1 cellular context compared by ENCODE assay signal in the genomic region with DNA sequence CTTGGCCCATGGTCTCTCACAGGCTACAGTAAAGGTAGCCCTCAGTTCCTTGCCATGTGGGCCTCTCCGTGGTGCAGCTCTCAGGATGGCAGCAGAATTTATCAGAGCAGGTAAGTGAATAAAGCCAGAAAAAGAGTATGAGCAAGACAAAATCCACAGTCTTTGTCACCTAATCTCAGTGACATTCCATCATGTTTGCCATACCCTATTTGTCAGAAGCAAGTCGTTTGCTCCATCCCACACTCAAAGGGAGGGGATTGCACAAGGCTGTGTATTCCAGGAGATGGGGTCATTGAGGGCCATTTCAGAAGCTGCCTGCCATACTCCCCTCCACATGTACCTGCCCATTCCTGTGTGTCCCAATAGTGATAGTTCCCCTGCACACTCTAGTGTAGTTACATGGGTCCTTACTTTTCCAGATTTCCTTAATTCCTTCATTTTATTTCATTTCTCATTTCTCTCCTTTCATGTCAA.
TF ChIP-seq lines count a peak whose summit lies in the region.

No MANE protein-coding gene starts in this region.

TF ChIP-seq in HepG2, 621 proteins besides CTCF, POLR2A, EP300 and RAD21 (continued from another document and continues in another):
- TF ChIP-seq, protein P1, sequence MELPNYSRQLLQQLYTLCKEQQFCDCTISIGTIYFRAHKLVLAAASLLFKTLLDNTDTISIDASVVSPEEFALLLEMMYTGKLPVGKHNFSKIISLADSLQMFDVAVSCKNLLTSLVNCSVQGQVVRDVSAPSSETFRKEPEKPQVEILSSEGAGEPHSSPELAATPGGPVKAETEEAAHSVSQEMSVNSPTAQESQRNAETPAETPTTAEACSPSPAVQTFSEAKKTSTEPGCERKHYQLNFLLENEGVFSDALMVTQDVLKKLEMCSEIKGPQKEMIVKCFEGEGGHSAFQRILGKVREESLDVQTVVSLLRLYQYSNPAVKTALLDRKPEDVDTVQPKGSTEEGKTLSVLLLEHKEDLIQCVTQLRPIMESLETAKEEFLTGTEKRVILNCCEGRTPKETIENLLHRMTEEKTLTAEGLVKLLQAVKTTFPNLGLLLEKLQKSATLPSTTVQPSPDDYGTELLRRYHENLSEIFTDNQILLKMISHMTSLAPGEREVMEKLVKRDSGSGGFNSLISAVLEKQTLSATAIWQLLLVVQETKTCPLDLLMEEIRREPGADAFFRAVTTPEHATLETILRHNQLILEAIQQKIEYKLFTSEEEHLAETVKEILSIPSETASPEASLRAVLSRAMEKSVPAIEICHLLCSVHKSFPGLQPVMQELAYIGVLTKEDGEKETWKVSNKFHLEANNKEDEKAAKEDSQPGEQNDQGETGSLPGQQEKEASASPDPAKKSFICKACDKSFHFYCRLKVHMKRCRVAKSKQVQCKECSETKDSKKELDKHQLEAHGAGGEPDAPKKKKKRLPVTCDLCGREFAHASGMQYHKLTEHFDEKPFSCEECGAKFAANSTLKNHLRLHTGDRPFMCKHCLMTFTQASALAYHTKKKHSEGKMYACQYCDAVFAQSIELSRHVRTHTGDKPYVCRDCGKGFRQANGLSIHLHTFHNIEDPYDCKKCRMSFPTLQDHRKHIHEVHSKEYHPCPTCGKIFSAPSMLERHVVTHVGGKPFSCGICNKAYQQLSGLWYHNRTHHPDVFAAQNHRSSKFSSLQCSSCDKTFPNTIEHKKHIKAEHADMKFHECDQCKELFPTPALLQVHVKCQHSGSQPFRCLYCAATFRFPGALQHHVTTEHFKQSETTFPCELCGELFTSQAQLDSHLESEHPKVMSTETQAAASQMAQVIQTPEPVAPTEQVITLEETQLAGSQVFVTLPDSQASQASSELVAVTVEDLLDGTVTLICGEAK (IDR thresholded peaks at IDR 0.05): no peak
- TF ChIP-seq, protein P1 (CRISPR knock-in tag; IDR thresholded peaks at IDR 0.05): no peak
- TF ChIP-seq SALL1 (CRISPR knock-in tag; IDR thresholded peaks at IDR 0.05) (peak; percentile 85), CHD4 (IDR thresholded peaks at IDR 0.05; ENCODE audit: borderline replicate concordance, low read length) (no peak), KLF12 (CRISPR knock-in tag; IDR thresholded peaks at IDR 0.05; ENCODE audit: borderline replicate concordance) (no peak), SMAD3 (CRISPR knock-in tag; IDR thresholded peaks at IDR 0.05) (peak; percentile 88; the same call in 1 of the 2 replicates), ZNF205 (CRISPR knock-in tag; IDR thresholded peaks at IDR 0.05) (peak; percentile 72; the same call in 1 of the 2 replicates), SNAI1 (CRISPR knock-in tag; IDR thresholded peaks at IDR 0.05; ENCODE audit: borderline replicate concordance) (no peak), NRL (CRISPR knock-in tag; IDR thresholded peaks at IDR 0.05; ENCODE audit: borderline replicate concordance) (no peak), SIX4 (CRISPR knock-in tag; IDR thresholded peaks at IDR 0.05) (peak; percentile 60; the same call in 1 of the 2 replicates), ZNF75D (CRISPR knock-in tag; IDR thresholded peaks at IDR 0.05; ENCODE audit: borderline replicate concordance) (no peak), HES4 (CRISPR knock-in tag; IDR thresholded peaks at IDR 0.05; ENCODE audit: borderline replicate concordance) (no peak), SYNCRIP (IDR thresholded peaks at IDR 0.05; ENCODE audit: insufficient read depth, low read depth, low read length) (no peak), PRMT3 (CRISPR knock-in tag; IDR thresholded peaks at IDR 0.05; ENCODE audit: borderline replicate concordance, low read depth) (no peak), ZNF543 (CRISPR knock-in tag; IDR thresholded peaks at IDR 0.05) (peak; percentile 100), ZNF577 (CRISPR knock-in tag; IDR thresholded peaks at IDR 0.05; ENCODE audit: borderline replicate concordance, low read depth) (no peak), STAT5B (CRISPR knock-in tag; IDR thresholded peaks at IDR 0.05) (0 out of 2 replicates have a peak, but pooled peaks have one; percentile 45), RCOR2 (CRISPR knock-in tag; IDR thresholded peaks at IDR 0.05) (peak; percentile 89), CENPT (CRISPR knock-in tag; IDR thresholded peaks at IDR 0.05; ENCODE audit: low read depth) (no peak), HDAC1 (CRISPR knock-in tag; IDR thresholded peaks at IDR 0.05) (no peak; the same call in 1 of the 2 replicates), PAX8 (CRISPR knock-in tag; IDR thresholded peaks at IDR 0.05; ENCODE audit: borderline replicate concordance) (no peak), FOXO1 (CRISPR knock-in tag; IDR thresholded peaks at IDR 0.05) (peak; percentile 93), ZNF572 (CRISPR knock-in tag; IDR thresholded peaks at IDR 0.05) (no peak), ZNF101 (CRISPR knock-in tag; IDR thresholded peaks at IDR 0.05; ENCODE audit: borderline replicate concordance, low read depth) (no peak)
- TF ChIP-seq, protein P2, sequence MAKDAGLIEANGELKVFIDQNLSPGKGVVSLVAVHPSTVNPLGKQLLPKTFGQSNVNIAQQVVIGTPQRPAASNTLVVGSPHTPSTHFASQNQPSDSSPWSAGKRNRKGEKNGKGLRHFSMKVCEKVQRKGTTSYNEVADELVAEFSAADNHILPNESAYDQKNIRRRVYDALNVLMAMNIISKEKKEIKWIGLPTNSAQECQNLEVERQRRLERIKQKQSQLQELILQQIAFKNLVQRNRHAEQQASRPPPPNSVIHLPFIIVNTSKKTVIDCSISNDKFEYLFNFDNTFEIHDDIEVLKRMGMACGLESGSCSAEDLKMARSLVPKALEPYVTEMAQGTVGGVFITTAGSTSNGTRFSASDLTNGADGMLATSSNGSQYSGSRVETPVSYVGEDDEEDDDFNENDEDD (CRISPR knock-in tag; IDR thresholded peaks at IDR 0.05; ENCODE audit: borderline replicate concordance): peak; percentile 60
- TF ChIP-seq, protein P3, sequence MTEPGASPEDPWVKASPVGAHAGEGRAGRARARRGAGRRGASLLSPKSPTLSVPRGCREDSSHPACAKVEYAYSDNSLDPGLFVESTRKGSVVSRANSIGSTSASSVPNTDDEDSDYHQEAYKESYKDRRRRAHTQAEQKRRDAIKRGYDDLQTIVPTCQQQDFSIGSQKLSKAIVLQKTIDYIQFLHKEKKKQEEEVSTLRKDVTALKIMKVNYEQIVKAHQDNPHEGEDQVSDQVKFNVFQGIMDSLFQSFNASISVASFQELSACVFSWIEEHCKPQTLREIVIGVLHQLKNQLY (CRISPR knock-in tag; IDR thresholded peaks at IDR 0.05): no peak
- TF ChIP-seq, protein P4, sequence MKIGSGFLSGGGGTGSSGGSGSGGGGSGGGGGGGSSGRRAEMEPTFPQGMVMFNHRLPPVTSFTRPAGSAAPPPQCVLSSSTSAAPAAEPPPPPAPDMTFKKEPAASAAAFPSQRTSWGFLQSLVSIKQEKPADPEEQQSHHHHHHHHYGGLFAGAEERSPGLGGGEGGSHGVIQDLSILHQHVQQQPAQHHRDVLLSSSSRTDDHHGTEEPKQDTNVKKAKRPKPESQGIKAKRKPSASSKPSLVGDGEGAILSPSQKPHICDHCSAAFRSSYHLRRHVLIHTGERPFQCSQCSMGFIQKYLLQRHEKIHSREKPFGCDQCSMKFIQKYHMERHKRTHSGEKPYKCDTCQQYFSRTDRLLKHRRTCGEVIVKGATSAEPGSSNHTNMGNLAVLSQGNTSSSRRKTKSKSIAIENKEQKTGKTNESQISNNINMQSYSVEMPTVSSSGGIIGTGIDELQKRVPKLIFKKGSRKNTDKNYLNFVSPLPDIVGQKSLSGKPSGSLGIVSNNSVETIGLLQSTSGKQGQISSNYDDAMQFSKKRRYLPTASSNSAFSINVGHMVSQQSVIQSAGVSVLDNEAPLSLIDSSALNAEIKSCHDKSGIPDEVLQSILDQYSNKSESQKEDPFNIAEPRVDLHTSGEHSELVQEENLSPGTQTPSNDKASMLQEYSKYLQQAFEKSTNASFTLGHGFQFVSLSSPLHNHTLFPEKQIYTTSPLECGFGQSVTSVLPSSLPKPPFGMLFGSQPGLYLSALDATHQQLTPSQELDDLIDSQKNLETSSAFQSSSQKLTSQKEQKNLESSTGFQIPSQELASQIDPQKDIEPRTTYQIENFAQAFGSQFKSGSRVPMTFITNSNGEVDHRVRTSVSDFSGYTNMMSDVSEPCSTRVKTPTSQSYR (CRISPR knock-in tag; IDR thresholded peaks at IDR 0.05; ENCODE audit: borderline replicate concordance): peak; percentile 54; the same call in 1 of the 2 replicates
- TF ChIP-seq, protein P5, sequence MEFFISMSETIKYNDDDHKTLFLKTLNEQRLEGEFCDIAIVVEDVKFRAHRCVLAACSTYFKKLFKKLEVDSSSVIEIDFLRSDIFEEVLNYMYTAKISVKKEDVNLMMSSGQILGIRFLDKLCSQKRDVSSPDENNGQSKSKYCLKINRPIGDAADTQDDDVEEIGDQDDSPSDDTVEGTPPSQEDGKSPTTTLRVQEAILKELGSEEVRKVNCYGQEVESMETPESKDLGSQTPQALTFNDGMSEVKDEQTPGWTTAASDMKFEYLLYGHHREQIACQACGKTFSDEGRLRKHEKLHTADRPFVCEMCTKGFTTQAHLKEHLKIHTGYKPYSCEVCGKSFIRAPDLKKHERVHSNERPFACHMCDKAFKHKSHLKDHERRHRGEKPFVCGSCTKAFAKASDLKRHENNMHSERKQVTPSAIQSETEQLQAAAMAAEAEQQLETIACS (CRISPR knock-in tag; IDR thresholded peaks at IDR 0.05): no peak
- TF ChIP-seq, protein P6, sequence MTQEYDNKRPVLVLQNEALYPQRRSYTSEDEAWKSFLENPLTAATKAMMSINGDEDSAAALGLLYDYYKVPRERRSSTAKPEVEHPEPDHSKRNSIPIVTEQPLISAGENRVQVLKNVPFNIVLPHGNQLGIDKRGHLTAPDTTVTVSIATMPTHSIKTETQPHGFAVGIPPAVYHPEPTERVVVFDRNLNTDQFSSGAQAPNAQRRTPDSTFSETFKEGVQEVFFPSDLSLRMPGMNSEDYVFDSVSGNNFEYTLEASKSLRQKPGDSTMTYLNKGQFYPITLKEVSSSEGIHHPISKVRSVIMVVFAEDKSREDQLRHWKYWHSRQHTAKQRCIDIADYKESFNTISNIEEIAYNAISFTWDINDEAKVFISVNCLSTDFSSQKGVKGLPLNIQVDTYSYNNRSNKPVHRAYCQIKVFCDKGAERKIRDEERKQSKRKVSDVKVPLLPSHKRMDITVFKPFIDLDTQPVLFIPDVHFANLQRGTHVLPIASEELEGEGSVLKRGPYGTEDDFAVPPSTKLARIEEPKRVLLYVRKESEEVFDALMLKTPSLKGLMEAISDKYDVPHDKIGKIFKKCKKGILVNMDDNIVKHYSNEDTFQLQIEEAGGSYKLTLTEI (CRISPR knock-in tag; conservative IDR thresholded peaks at IDR 0.05): no peak
- TF ChIP-seq, protein P7, sequence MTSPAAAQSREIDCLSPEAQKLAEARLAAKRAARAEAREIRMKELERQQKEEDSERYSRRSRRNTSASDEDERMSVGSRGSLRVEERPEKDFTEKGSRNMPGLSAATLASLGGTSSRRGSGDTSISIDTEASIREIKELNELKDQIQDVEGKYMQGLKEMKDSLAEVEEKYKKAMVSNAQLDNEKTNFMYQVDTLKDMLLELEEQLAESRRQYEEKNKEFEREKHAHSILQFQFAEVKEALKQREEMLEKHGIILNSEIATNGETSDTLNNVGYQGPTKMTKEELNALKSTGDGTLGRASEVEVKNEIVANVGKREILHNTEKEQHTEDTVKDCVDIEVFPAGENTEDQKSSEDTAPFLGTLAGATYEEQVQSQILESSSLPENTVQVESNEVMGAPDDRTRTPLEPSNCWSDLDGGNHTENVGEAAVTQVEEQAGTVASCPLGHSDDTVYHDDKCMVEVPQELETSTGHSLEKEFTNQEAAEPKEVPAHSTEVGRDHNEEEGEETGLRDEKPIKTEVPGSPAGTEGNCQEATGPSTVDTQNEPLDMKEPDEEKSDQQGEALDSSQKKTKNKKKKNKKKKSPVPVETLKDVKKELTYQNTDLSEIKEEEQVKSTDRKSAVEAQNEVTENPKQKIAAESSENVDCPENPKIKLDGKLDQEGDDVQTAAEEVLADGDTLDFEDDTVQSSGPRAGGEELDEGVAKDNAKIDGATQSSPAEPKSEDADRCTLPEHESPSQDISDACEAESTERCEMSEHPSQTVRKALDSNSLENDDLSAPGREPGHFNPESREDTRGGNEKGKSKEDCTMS (CRISPR knock-in tag; conservative IDR thresholded peaks at IDR 0.05): no peak
- TF ChIP-seq, protein P8, sequence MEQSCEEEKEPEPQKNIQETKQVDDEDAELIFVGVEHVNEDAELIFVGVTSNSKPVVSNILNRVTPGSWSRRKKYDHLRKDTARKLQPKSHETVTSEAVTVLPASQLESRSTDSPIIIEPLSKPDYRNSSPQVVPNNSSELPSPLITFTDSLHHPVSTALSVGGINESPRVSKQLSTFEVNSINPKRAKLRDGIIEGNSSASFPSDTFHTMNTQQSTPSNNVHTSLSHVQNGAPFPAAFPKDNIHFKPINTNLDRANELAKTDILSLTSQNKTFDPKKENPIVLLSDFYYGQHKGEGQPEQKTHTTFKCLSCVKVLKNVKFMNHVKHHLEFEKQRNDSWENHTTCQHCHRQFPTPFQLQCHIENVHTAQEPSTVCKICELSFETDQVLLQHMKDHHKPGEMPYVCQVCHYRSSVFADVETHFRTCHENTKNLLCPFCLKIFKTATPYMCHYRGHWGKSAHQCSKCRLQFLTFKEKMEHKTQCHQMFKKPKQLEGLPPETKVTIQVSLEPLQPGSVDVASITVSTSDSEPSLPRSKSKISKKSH (CRISPR knock-in tag; IDR thresholded peaks at IDR 0.05; ENCODE audit: borderline replicate concordance): no peak
